21 cellular contexts compared by ENCODE assay signal in the genomic region with DNA sequence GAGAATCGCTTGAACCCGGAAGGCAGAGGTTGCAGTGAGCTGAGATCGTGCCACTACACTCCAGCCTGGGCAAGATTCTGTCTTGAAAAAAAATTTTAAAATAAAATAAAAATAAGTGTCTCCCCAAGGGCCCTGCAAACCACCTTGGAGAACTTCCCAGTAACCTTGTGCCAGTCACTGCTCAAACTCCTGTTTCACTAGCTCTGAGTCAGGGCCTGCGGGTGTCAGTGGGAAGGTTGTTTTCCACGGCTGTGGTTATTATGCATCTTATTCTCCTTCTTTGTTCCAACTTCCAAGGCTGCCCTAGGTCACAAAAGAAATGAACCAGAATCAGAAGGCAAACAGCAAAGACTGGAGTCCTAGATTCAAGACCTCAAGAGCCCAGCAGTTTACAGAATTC.
A peak's percentile ranks its signal among the peaks of the same experiment; 100 is the strongest.
DNase-seq lines count a peak whose midpoint lies in the region; TF ChIP-seq lines count a peak whose summit lies in the region.
"Had no signal": no experiment of that assay in that cellular context is flagged by ENCODE, and none has a peak within 500 bp of the region (broad histone marks: within the 10 kb centered on the region; RNA-seq: fewer than 3 reads in every experiment).

No MANE protein-coding gene starts in this region.

- no peak overlapping the region for H3K27ac Mint-ChIP-seq in activated T-helper 2 cell treated with anti-CD3 and anti-CD28 coated beads, Interferon-gamma antibody, Interleukin-2, Interleukin-4, amounts not matched to agents 10 μg/mL and 5 μg/mL and 100 μg/mL, durations not matched to agents 14 hours and 24 hours and 36 hours
- H3K27ac Mint-ChIP-seq: activated T-helper 1 cell treated with anti-CD3 and anti-CD28 coated beads, Interleukin-12 subunit alpha, Interleukin-12 subunit beta, Interleukin-2, Interleukin-4 antibody, amounts not matched to agents 30 ng/mL and 10 ng/mL and 1 ng/mL, durations not matched to agents 14 hours and 24 hours and 36 hours; brain; naive thymus-derived CD4-positive, alpha-beta T cell; stimulated activated effector memory CD8-positive, alpha-beta T cell treated with anti-CD3 and anti-CD28 coated beads, Interleukin-12 subunit alpha, Interleukin-12 subunit beta, amount 100 ng/mL, for 72 hours had no signal

- no peaks in the 10 kb centered on the region for H3K9me3 Mint-ChIP-seq in activated T-helper 2 cell treated with anti-CD3 and anti-CD28 coated beads, Interferon-gamma antibody, Interleukin-2, Interleukin-4, amounts not matched to agents 10 μg/mL and 5 μg/mL and 100 μg/mL, durations not matched to agents 14 hours and 24 hours and 36 hours
- H3K9me3 Mint-ChIP-seq: activated T-helper 1 cell treated with anti-CD3 and anti-CD28 coated beads, Interleukin-12 subunit alpha, Interleukin-12 subunit beta, Interleukin-2, Interleukin-4 antibody, amounts not matched to agents 30 ng/mL and 10 ng/mL and 1 ng/mL, durations not matched to agents 14 hours and 24 hours and 36 hours; stimulated activated effector memory CD8-positive, alpha-beta T cell treated with anti-CD3 and anti-CD28 coated beads, Interleukin-12 subunit alpha, Interleukin-12 subunit beta, amount 100 ng/mL, for 72 hours had no signal

- H3K79me2 ChIP-seq in parathyroid adenoma: no peaks in the 10 kb centered on the region

- H3K27ac ChIP-seq in parathyroid adenoma: peak overlapping the region; percentile 51
- no peak overlapping the region for H3K27ac ChIP-seq in tibial artery
- H3K27ac ChIP-seq: C4-2B, Peyer's patch, spleen, suprapubic skin had no signal

- intact Hi-C loops in activated T-helper 2 cell treated with anti-CD3 and anti-CD28 coated beads, Interferon-gamma antibody, Interleukin-2, Interleukin-4, amounts not matched to agents 10 μg/mL and 5 μg/mL and 100 μg/mL, durations not matched to agents 14 hours and 24 hours and 36 hours (cut with micrococcal nuclease): no loop called here
- intact Hi-C loops in tibial artery (cut with DNase I; ENCODE audit: low total_unique reads): no loop called here

- no peaks in the 10 kb centered on the region for H3K27me3 ChIP-seq in parathyroid adenoma (ENCODE audit: control insufficient read depth, insufficient read depth, low read length)
- H3K27me3 ChIP-seq in tibial artery: no peaks in the 10 kb centered on the region
- H3K27me3 ChIP-seq: Peyer's patch, spleen, suprapubic skin had no signal

- peak overlapping the region; percentile 60 for H2AFZ ChIP-seq in parathyroid adenoma

- H3K4me3 Mint-ChIP-seq in activated T-helper 2 cell treated with anti-CD3 and anti-CD28 coated beads, Interferon-gamma antibody, Interleukin-2, Interleukin-4, amounts not matched to agents 10 μg/mL and 5 μg/mL and 100 μg/mL, durations not matched to agents 14 hours and 24 hours and 36 hours (ENCODE audit: low read depth): no peak overlapping the region
- H3K4me3 Mint-ChIP-seq: activated T-helper 1 cell treated with anti-CD3 and anti-CD28 coated beads, Interleukin-12 subunit alpha, Interleukin-12 subunit beta, Interleukin-2, Interleukin-4 antibody, amounts not matched to agents 30 ng/mL and 10 ng/mL and 1 ng/mL, durations not matched to agents 14 hours and 24 hours and 36 hours; brain; naive thymus-derived CD4-positive, alpha-beta T cell; stimulated activated effector memory CD8-positive, alpha-beta T cell treated with anti-CD3 and anti-CD28 coated beads, Interleukin-12 subunit alpha, Interleukin-12 subunit beta, amount 100 ng/mL, for 72 hours had no signal

- no peak overlapping the region for H3K4me3 ChIP-seq in parathyroid adenoma (ENCODE audit: low read depth, low read length)
- no peak overlapping the region for H3K4me3 ChIP-seq in tibial artery
- H3K4me3 ChIP-seq: Peyer's patch, spleen, suprapubic skin had no signal

- H3K36me3 ChIP-seq in parathyroid adenoma (ENCODE audit: control insufficient read depth, insufficient read depth, low read length) (no peaks in the 10 kb centered on the region), tibial artery (no peaks in the 10 kb centered on the region)
- H3K36me3 ChIP-seq: Peyer's patch, spleen, suprapubic skin had no signal

- no peaks in the 10 kb centered on the region for H3K27me3 Mint-ChIP-seq in activated T-helper 2 cell treated with anti-CD3 and anti-CD28 coated beads, Interferon-gamma antibody, Interleukin-2, Interleukin-4, amounts not matched to agents 10 μg/mL and 5 μg/mL and 100 μg/mL, durations not matched to agents 14 hours and 24 hours and 36 hours (ENCODE audit: low read depth)
- H3K27me3 Mint-ChIP-seq: naive thymus-derived CD4-positive, alpha-beta T cell had no signal

- TF ChIP-seq CTCF in parathyroid adenoma (IDR thresholded peaks at IDR 0.05) (no peak), tibial artery (IDR thresholded peaks at IDR 0.05) (no peak)

- H3K9me3 ChIP-seq in parathyroid adenoma (ENCODE audit: control insufficient read depth, low read length) (no peaks in the 10 kb centered on the region), tibial artery (no peaks in the 10 kb centered on the region)
- H3K9me3 ChIP-seq: Peyer's patch, spleen, suprapubic skin had no signal

- H3K4me1 Mint-ChIP-seq in activated T-helper 2 cell treated with anti-CD3 and anti-CD28 coated beads, Interferon-gamma antibody, Interleukin-2, Interleukin-4, amounts not matched to agents 10 μg/mL and 5 μg/mL and 100 μg/mL, durations not matched to agents 14 hours and 24 hours and 36 hours (ENCODE audit: low read depth): no peaks in the 10 kb centered on the region
- H3K4me1 Mint-ChIP-seq: naive thymus-derived CD4-positive, alpha-beta T cell; stimulated activated effector memory CD8-positive, alpha-beta T cell treated with anti-CD3 and anti-CD28 coated beads, Interleukin-12 subunit alpha, Interleukin-12 subunit beta, amount 100 ng/mL, for 72 hours had no signal

- no peaks in the 10 kb centered on the region for H3K36me3 Mint-ChIP-seq in activated T-helper 2 cell treated with anti-CD3 and anti-CD28 coated beads, Interferon-gamma antibody, Interleukin-2, Interleukin-4, amounts not matched to agents 10 μg/mL and 5 μg/mL and 100 μg/mL, durations not matched to agents 14 hours and 24 hours and 36 hours (ENCODE audit: low read depth)
- H3K36me3 Mint-ChIP-seq: brain; naive thymus-derived CD4-positive, alpha-beta T cell; stimulated activated effector memory CD8-positive, alpha-beta T cell treated with anti-CD3 and anti-CD28 coated beads, Interleukin-12 subunit alpha, Interleukin-12 subunit beta, amount 100 ng/mL, for 72 hours had no signal

- H3K4me1 ChIP-seq in parathyroid adenoma: peaks cover 10% of the 10 kb centered on the region
- no peaks in the 10 kb centered on the region for H3K4me1 ChIP-seq in tibial artery
- H3K4me1 ChIP-seq: Peyer's patch, spleen had no signal

- H3K9ac ChIP-seq in parathyroid adenoma: no peak overlapping the region

- peak; percentile 48 for DNase-seq in EH (ENCODE audit: low read depth)
- peak; percentile 18 for DNase-seq in NCI-H69 (lab: John Stamatoyannopoulos, UW)
- DNase-seq in fibroblast of gingiva (ENCODE audit: low read depth): peak; percentile 73
- DNase-seq in T-helper 2 cell: no peak
- no peak for DNase-seq in activated T-helper 2 cell treated with anti-CD3 and anti-CD28 coated beads, Interferon-gamma antibody, Interleukin-2, Interleukin-4, amounts not matched to agents 10 μg/mL and 5 μg/mL and 100 μg/mL, durations not matched to agents 14 hours and 24 hours and 36 hours (ENCODE audit: low spot score)
- no peak for DNase-seq in tibial artery
- no peak for DNase-seq in SKM-1 (lab: John Stamatoyannopoulos, UW; ENCODE audit: unreplicated experiment)
- DNase-seq: activated CD4-positive, alpha-beta T cell treated with anti-CD3 and anti-CD28 coated beads for 48 hours; activated naive CD4-positive, alpha-beta T cell treated with anti-CD3 and anti-CD28 coated beads, Interleukin-2, amount 50 U/mL, for 16 hours; foreskin melanocyte; naive thymus-derived CD4-positive, alpha-beta T cell; occipital lobe; Peyer's patch; spleen; stimulated activated CD4-positive, alpha-beta T cell treated with anti-CD3 and anti-CD28 coated beads, Interleukin-2, amount 100 ng/mL, for 48 hours had no signal

- no peak overlapping the region for H3K4me2 ChIP-seq in parathyroid adenoma (ENCODE audit: low read length)

Comparison
In these comparisons a context has a peak if more than half of its experiments do, and no peak if none do; other contexts are left out.
1. DNase-seq: peak in EH (single experiment), NCI-H69 (single experiment) and fibroblast of gingiva (single experiment); none in T-helper 2 cell (0 of 5), activated T-helper 2 cell treated with anti-CD3 and anti-CD28 coated beads, Interferon-gamma antibody, Interleukin-2, Interleukin-4, amounts not matched to agents 10 μg/mL and 5 μg/mL and 100 μg/mL, durations not matched to agents 14 hours and 24 hours and 36 hours (single experiment), tibial artery (0 of 2) and SKM-1 (single experiment).